ENCODE assay signal across 10 cellular contexts in genomic region chr20:35568645-35569044, GRCh38. TPM values are rescaled to one million over a fixed set of nuclear protein-coding genes. Genes with fewer than 3 reads are reported as not detected.
DNase-seq lines count a peak whose midpoint lies in the region; ATAC-seq, FAIRE-seq and TF ChIP-seq lines count a peak whose summit lies in the region.
"Had no signal": no experiment of that assay in that cellular context is flagged by ENCODE, and none has a peak within 500 bp of the region (broad histone marks: within the 10 kb centered on the region; RNA-seq: fewer than 3 reads in every experiment).

No MANE protein-coding gene starts in this region.

- no peaks in the 10 kb centered on the region for H3K27me3 ChIP-seq in endothelial cell of umbilical vein (ENCODE audit: control insufficient read depth in 2 of 2, insufficient read depth in 2 of 2, low read length in 2 of 2)
- no peaks in the 10 kb centered on the region for H3K27me3 ChIP-seq in suprapubic skin

- H3K9me3 Mint-ChIP-seq in activated naive CD4-positive, alpha-beta T cell treated with anti-CD3 and anti-CD28 coated beads, Interleukin-2, amount 10 ng/mL, durations not matched to agents 7 days and 5 days = peaks cover 5% of the 10 kb centered on the region
- no peaks in the 10 kb centered on the region for H3K9me3 Mint-ChIP-seq in type B pancreatic cell

- no peak overlapping the region for H3K27ac Mint-ChIP-seq in activated naive CD4-positive, alpha-beta T cell treated with anti-CD3 and anti-CD28 coated beads, Interleukin-2, amount 10 ng/mL, durations not matched to agents 7 days and 5 days
- H3K27ac Mint-ChIP-seq in type B pancreatic cell = no peak overlapping the region
- H3K27ac Mint-ChIP-seq: memory B cell had no signal

- no peaks in the 10 kb centered on the region for H3K9me1 ChIP-seq in endothelial cell of umbilical vein (replicated peaks; ENCODE audit: control insufficient read depth, extremely low read depth, insufficient read depth, low read length)

- H3K4me1 ChIP-seq in endothelial cell of umbilical vein (ENCODE audit: control insufficient read depth, extremely low read depth, insufficient read depth, low read length) = no peaks in the 10 kb centered on the region
- no peaks in the 10 kb centered on the region for H3K4me1 ChIP-seq in suprapubic skin

- no TSS peak for BruUV-seq in endothelial cell of umbilical vein (replicated peaks; lab: Mats Ljungman, UMichigan)

- TF ChIP-seq POLR2A in endothelial cell of umbilical vein (IDR thresholded peaks at IDR 0.05; ENCODE audit: low read depth, low read length) (no peak), suprapubic skin (IDR thresholded peaks at IDR 0.05) (no peak)

- peak; percentile 3 to 15 for TF ChIP-seq CTCF in endothelial cell of umbilical vein (IDR thresholded peaks at IDR 0.05; ENCODE audit: extremely low read depth in 1 of 2, insufficient read depth in 1 of 2, low read depth in 1 of 2, low read length in 2 of 2)
- peak; percentile 47 for TF ChIP-seq CTCF in type B pancreatic cell (conservative IDR thresholded peaks at IDR 0.05)
- no peak for TF ChIP-seq CTCF in suprapubic skin (IDR thresholded peaks at IDR 0.05)

- H3K27me3 Mint-ChIP-seq in activated naive CD4-positive, alpha-beta T cell treated with anti-CD3 and anti-CD28 coated beads, Interleukin-2, amount 10 ng/mL, durations not matched to agents 7 days and 5 days = peaks cover 14% of the 10 kb centered on the region
- no peaks in the 10 kb centered on the region for H3K27me3 Mint-ChIP-seq in type B pancreatic cell

- 27% methylated on average over 2 of the region's 2 CpGs for WGBS in suprapubic skin

- no peaks in the 10 kb centered on the region for H4K20me1 ChIP-seq in endothelial cell of umbilical vein (replicated peaks; ENCODE audit: control insufficient read depth, extremely low read depth, insufficient read depth, low read length)

- no peak for ATAC-seq in HG03565 (IDR thresholded peaks at IDR 0.05; ENCODE audit: unreplicated experiment)

- H3K27ac ChIP-seq in endothelial cell of umbilical vein (ENCODE audit: insufficient read depth, low read depth, low read length) = no peak overlapping the region
- H3K27ac ChIP-seq in suprapubic skin = no peak overlapping the region

- H3K36me3 ChIP-seq in endothelial cell of umbilical vein (ENCODE audit: control insufficient read depth in 2 of 2, extremely low read depth in 1 of 2, insufficient read depth in 2 of 2, low read length in 2 of 2) (no peaks in the 10 kb centered on the region), suprapubic skin (no peaks in the 10 kb centered on the region)

- H3K9me3 ChIP-seq in endothelial cell of umbilical vein (replicated peaks; ENCODE audit: control insufficient read depth, insufficient read depth, low read length) (no peaks in the 10 kb centered on the region), suprapubic skin (peaks cover 6% of the 10 kb centered on the region)

- H3K4me2 ChIP-seq in endothelial cell of umbilical vein (ENCODE audit: insufficient read depth, low read length) = no peak overlapping the region

- peaks cover 2% of the 10 kb centered on the region for H3K36me3 Mint-ChIP-seq in activated naive CD4-positive, alpha-beta T cell treated with anti-CD3 and anti-CD28 coated beads, Interleukin-2, amount 10 ng/mL, durations not matched to agents 7 days and 5 days
- H3K36me3 Mint-ChIP-seq in type B pancreatic cell = no peaks in the 10 kb centered on the region

- dilution Hi-C loops in endothelial cell of umbilical vein (cut with MboI; ENCODE audit: extremely low pct_ligation_motif_present, low sequenced_read_pairs) = no loop called here

- H2AFZ ChIP-seq in endothelial cell of umbilical vein (ENCODE audit: low read depth, low read length) = no peak overlapping the region

- H3K4me3 Mint-ChIP-seq in activated naive CD4-positive, alpha-beta T cell treated with anti-CD3 and anti-CD28 coated beads, Interleukin-2, amount 10 ng/mL, durations not matched to agents 7 days and 5 days = no peak overlapping the region
- H3K4me3 Mint-ChIP-seq in type B pancreatic cell = no peak overlapping the region
- H3K4me3 Mint-ChIP-seq: memory B cell had no signal

- POLR2A ChIA-PET in endothelial cell of umbilical vein (lab: Charles Lee) = no interaction called here

- no peaks in the 10 kb centered on the region for H3K4me1 Mint-ChIP-seq in activated naive CD4-positive, alpha-beta T cell treated with anti-CD3 and anti-CD28 coated beads, Interleukin-2, amount 10 ng/mL, durations not matched to agents 7 days and 5 days
- H3K4me1 Mint-ChIP-seq in type B pancreatic cell (ENCODE audit: unreplicated experiment) = no peaks in the 10 kb centered on the region
- H3K4me1 Mint-ChIP-seq: memory B cell had no signal

- no peak overlapping the region for H3K9ac ChIP-seq in endothelial cell of umbilical vein (replicated peaks; ENCODE audit: extremely low read depth, insufficient read depth, low read length)

- intact Hi-C loops in endothelial cell of umbilical vein (cut with micrococcal nuclease) = no loop called here

- CTCF ChIA-PET in activated naive CD4-positive, alpha-beta T cell treated with anti-CD3 and anti-CD28 coated beads, Interleukin-2, amount 10 ng/mL, durations not matched to agents 7 days and 5 days (lab: Charles Lee) = interaction anchor here (1.1 kb wide), 1 partner anchor 424 kb away, joined by 3 read pairs; no protein-coding TSS in a partner anchor
- CTCF ChIA-PET in endothelial cell of umbilical vein (lab: Charles Lee) = no interaction called here

- TF ChIP-seq EP300 in suprapubic skin (IDR thresholded peaks at IDR 0.05) = no peak

- H3K4me3 ChIP-seq in endothelial cell of umbilical vein (replicated peaks in 1 of 3; ENCODE audit: insufficient read depth in 1 of 3, low read depth in 1 of 3, low read length in 3 of 3) = no peak overlapping the region
- no peak overlapping the region for H3K4me3 ChIP-seq in suprapubic skin

- no peaks in the 10 kb centered on the region for H3K79me2 ChIP-seq in endothelial cell of umbilical vein (ENCODE audit: control insufficient read depth, insufficient read depth, low read length)

- DNase-seq in activated naive CD4-positive, alpha-beta T cell treated with anti-CD3 and anti-CD28 coated beads, Interleukin-2, amount 10 ng/mL, durations not matched to agents 7 days and 5 days = peak; percentile 31
- DNase-seq in activated naive CD4-positive, alpha-beta T cell treated with Interleukin-2 at 50 U/mL for 16 hours = no peak
- DNase-seq in NCI-H460 (ENCODE audit: extremely low read depth, low read depth) (peak; percentile 6), endothelial cell of umbilical vein (ENCODE audit: low read depth, low spot score) (no peak), type B pancreatic cell (ENCODE audit: extremely low spot score, unreplicated experiment) (no peak), suprapubic skin (ENCODE audit: low spot score in 2 of 2) (no peak), hypothalamus (lab: John Stamatoyannopoulos, UW) (no peak)
- DNase-seq: GDM1 had no signal

- FAIRE-seq in endothelial cell of umbilical vein (lab: Jason Lieb, UNC) = no peak

TF ChIP-seq in endothelial cell of umbilical vein, 7 proteins besides CTCF, POLR2A, EP300 and RAD21 (continues in another document):
- TF ChIP-seq POLR2AphosphoS5 (IDR thresholded peaks at IDR 0.05; ENCODE audit: insufficient read depth, low read depth, low read length) = no peak
- no peak for TF ChIP-seq GATA2 (IDR thresholded peaks at IDR 0.05; ENCODE audit: insufficient read depth, insufficient read length, low read depth, low read length)

RNA-seq across cellular contexts. Expression of gene ERGIC3, which starts 26.8 kb away (rescaled TPM):
- 161 and 177 TPM in 2 replicates for total RNA-seq in NCI-H460 (2014; rRNA removed; shearing (Covaris generic))
- 288 and 292 TPM in 2 replicates for polyA plus RNA-seq in NCI-H460 (2014; cell fraction: nucleus; rRNA removed)
- 202 and 203 TPM in 2 replicates for total RNA-seq in endothelial cell of umbilical vein
- 419 and 481 TPM in 2 replicates for polyA plus RNA-seq in endothelial cell of umbilical vein
- 477 and 497 TPM in 2 replicates for polyA plus RNA-seq in endothelial cell of umbilical vein (2011; cell fraction: cytosol; rRNA removed)
- 351 and 359 TPM in 2 replicates for polyA plus RNA-seq in endothelial cell of umbilical vein (2011; cell fraction: nucleus; rRNA removed)
- polyA plus RNA-seq in endothelial cell of umbilical vein (2012) = 257 and 321 TPM in 2 replicates
- 266 and 298 TPM in 2 replicates for polyA minus RNA-seq in endothelial cell of umbilical vein
- polyA minus RNA-seq in endothelial cell of umbilical vein (2011; cell fraction: cytosol; rRNA and poly(A)+ RNA removed) = 139 TPM
- 59.9 and 70.6 TPM in 2 replicates for polyA minus RNA-seq in endothelial cell of umbilical vein (2011; cell fraction: nucleus; rRNA and poly(A)+ RNA removed)
- 264 and 288 TPM in 2 replicates for total RNA-seq in type B pancreatic cell (ENCODE audit: low replicate concordance)
- 100 to 1,000 TPM; 154 to 256 (median 225) TPM for total RNA-seq in suprapubic skin

RNA-seq across cellular contexts. Expression of gene C20orf173, which starts 39.2 kb away (rescaled TPM):
- total RNA-seq in NCI-H460 (2014; rRNA removed; shearing (Covaris generic)) = not detected in 2 replicates
- polyA plus RNA-seq in NCI-H460 (2014; cell fraction: nucleus; rRNA removed) = not detected in 2 replicates
- total RNA-seq in endothelial cell of umbilical vein (not detected in 2 replicates), type B pancreatic cell (ENCODE audit: low replicate concordance) (not detected in 2 replicates), suprapubic skin (not detected)
- not detected in 2 replicates for polyA plus RNA-seq in endothelial cell of umbilical vein
- polyA plus RNA-seq in endothelial cell of umbilical vein (2011; cell fraction: cytosol; rRNA removed) = not detected in 2 replicates
- polyA plus RNA-seq in endothelial cell of umbilical vein (2011; cell fraction: nucleus; rRNA removed) = not detected in 2 replicates
- polyA plus RNA-seq in endothelial cell of umbilical vein (2012) = not detected in 2 replicates
- not detected in 2 replicates for polyA minus RNA-seq in endothelial cell of umbilical vein
- not detected for polyA minus RNA-seq in endothelial cell of umbilical vein (2011; cell fraction: cytosol; rRNA and poly(A)+ RNA removed)
- not detected in 2 replicates for polyA minus RNA-seq in endothelial cell of umbilical vein (2011; cell fraction: nucleus; rRNA and poly(A)+ RNA removed)

RNA-seq across cellular contexts. Expression of gene SPAG4, which starts 47.0 kb away (rescaled TPM):
- 21.2 and 30.7 TPM in 2 replicates for total RNA-seq in NCI-H460 (2014; rRNA removed; shearing (Covaris generic))
- polyA plus RNA-seq in NCI-H460 (2014; cell fraction: nucleus; rRNA removed) = 11.7 and 13.7 TPM in 2 replicates
- total RNA-seq in endothelial cell of umbilical vein (3.7 and 7.2 TPM in 2 replicates), type B pancreatic cell (ENCODE audit: low replicate concordance) (1.6 and 2.4 TPM in 2 replicates), suprapubic skin (under 1 TPM in 1 of 4 donors, not detected in 3; 0.89 TPM)
- polyA plus RNA-seq in endothelial cell of umbilical vein = 9.5 and 12.3 TPM in 2 replicates
- polyA plus RNA-seq in endothelial cell of umbilical vein (2011; cell fraction: cytosol; rRNA removed) = 4.9 and 7.4 TPM in 2 replicates
- 13.4 and 16.8 TPM in 2 replicates for polyA plus RNA-seq in endothelial cell of umbilical vein (2011; cell fraction: nucleus; rRNA removed)
- 4.2 and 8.0 TPM in 2 replicates for polyA plus RNA-seq in endothelial cell of umbilical vein (2012)
- 3.6 and 4.4 TPM in 2 replicates for polyA minus RNA-seq in endothelial cell of umbilical vein
- polyA minus RNA-seq in endothelial cell of umbilical vein (2011; cell fraction: cytosol; rRNA and poly(A)+ RNA removed) = 1.5 TPM
- 0.87 and 2.8 TPM in 2 replicates for polyA minus RNA-seq in endothelial cell of umbilical vein (2011; cell fraction: nucleus; rRNA and poly(A)+ RNA removed)

Comparison
In these comparisons a context has a peak if more than half of its experiments do, and no peak if none do; other contexts are left out.
1. DNase-seq: peak in activated naive CD4-positive, alpha-beta T cell treated with anti-CD3 and anti-CD28 coated beads, Interleukin-2, amount 10 ng/mL, durations not matched to agents 7 days and 5 days (single experiment) and NCI-H460 (single experiment); none in activated naive CD4-positive, alpha-beta T cell treated with Interleukin-2 at 50 U/mL for 16 hours (single experiment), endothelial cell of umbilical vein (single experiment), type B pancreatic cell (single experiment), suprapubic skin (0 of 2) and hypothalamus (0 of 51).
2. CTCF ChIP-seq: peak in endothelial cell of umbilical vein (2 of 2) and type B pancreatic cell (single experiment); none in suprapubic skin (0 of 2).